15 cellular contexts compared by ENCODE assay signal in the genomic region with DNA sequence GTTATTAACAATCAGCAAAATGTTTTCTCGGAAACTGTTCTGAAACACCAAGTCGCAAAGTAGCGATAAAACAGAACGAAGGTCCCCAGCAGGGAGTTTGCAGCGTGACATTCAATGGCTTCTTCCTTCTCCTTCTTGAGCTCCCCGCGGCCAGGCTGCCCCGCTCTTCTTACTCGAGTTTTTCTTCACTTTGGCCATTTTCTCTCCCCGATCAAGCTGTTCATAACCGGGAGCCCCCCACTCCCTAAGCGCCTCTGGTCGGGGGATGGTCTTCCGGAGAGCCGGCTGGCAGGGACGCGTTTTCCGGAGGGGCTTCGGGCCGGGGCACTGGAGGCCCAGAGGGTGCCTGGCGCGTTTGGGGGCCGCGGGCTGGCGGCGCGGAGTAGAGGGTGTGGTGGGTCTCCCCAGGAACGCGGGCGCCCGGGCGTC. TPM values are rescaled to one million over a fixed set of nuclear protein-coding genes. Genes with fewer than 3 reads are reported as not detected.
DNase-seq lines count a peak whose midpoint lies in the region; ATAC-seq and TF ChIP-seq lines count a peak whose summit lies in the region.
"Had no signal": no experiment of that assay in that cellular context is flagged by ENCODE, and none has a peak within 500 bp of the region (broad histone marks: within the 10 kb centered on the region; RNA-seq: fewer than 3 reads in every experiment).

No MANE protein-coding gene starts in this region.

- no peaks in the 10 kb centered on the region for H3K36me3 Mint-ChIP-seq in natural killer cell
- peaks cover 4% of the 10 kb centered on the region for H3K36me3 Mint-ChIP-seq in natural killer cell treated with Interleukin-12 subunit alpha and Interleukin-12 subunit beta and Interleukin-15 and Interleukin-18, amount 100 ng/mL, for 72 hours
- peaks cover 5% of the 10 kb centered on the region for H3K36me3 Mint-ChIP-seq in type B pancreatic cell

- no peaks in the 10 kb centered on the region for H4K20me1 ChIP-seq in OCI-LY1 (ENCODE audit: insufficient read depth, low read length)

- H3K9me2 ChIP-seq in OCI-LY1 (ENCODE audit: low read depth, low read length) = no peaks in the 10 kb centered on the region

- no peak overlapping the region for H2AFZ ChIP-seq in OCI-LY1 (ENCODE audit: low read length)

- H3K36me3 ChIP-seq in OCI-LY1 (ENCODE audit: insufficient read depth, low read length) (no peaks in the 10 kb centered on the region), iPS-15b (ENCODE audit: control insufficient read depth, insufficient read depth, low read length) (no peaks in the 10 kb centered on the region)

- no peak overlapping the region for H3K9ac ChIP-seq in OCI-LY1 (ENCODE audit: low read length)
- no peak overlapping the region for H3K9ac ChIP-seq in iPS-15b (ENCODE audit: low read depth, low read length)

- no peaks in the 10 kb centered on the region for H3F3A ChIP-seq in OCI-LY1 (ENCODE audit: insufficient read depth, low read length)

- H3K4me1 Mint-ChIP-seq in natural killer cell (peaks cover 40 to 61% of the 10 kb centered on the region in 2 donors), type B pancreatic cell (ENCODE audit: unreplicated experiment) (peaks cover 34% of the 10 kb centered on the region)
- H3K4me1 Mint-ChIP-seq in natural killer cell treated with Interleukin-12 subunit alpha and Interleukin-12 subunit beta and Interleukin-15 and Interleukin-18, amount 100 ng/mL, for 72 hours (ENCODE audit: low read depth in 2 of 2) = peaks cover 41 to 46% of the 10 kb centered on the region in 2 donors

- H3K9me3 Mint-ChIP-seq in natural killer cell (no peaks in the 10 kb centered on the region), type B pancreatic cell (no peaks in the 10 kb centered on the region)
- H3K9me3 Mint-ChIP-seq in natural killer cell treated with Interleukin-12 subunit alpha and Interleukin-12 subunit beta and Interleukin-15 and Interleukin-18, amount 100 ng/mL, for 72 hours = no peaks in the 10 kb centered on the region

- H3K27ac ChIP-seq in OCI-LY1 (ENCODE audit: low read depth, low read length, poor library complexity, severe bottlenecking) = no peak overlapping the region
- H3K27ac ChIP-seq: RWPE1 had no signal

- H3K79me2 ChIP-seq in OCI-LY1 (ENCODE audit: insufficient read depth, low read length) = no peaks in the 10 kb centered on the region

- peak overlapping the region; percentile 3; the same call in 1 of the 2 replicates for H3K4me2 ChIP-seq in OCI-LY1 (ENCODE audit: low read length)

- peaks cover 54% of the 10 kb centered on the region for H3K4me1 ChIP-seq in OCI-LY1 (ENCODE audit: insufficient read depth, low read length, severe bottlenecking)
- peaks cover 6% of the 10 kb centered on the region for H3K4me1 ChIP-seq in iPS-15b (ENCODE audit: control insufficient read depth, insufficient read depth, low read length)

- H3K4me3 ChIP-seq in OCI-LY1 (ENCODE audit: low read depth, low read length, poor library complexity, severe bottlenecking) (no peak overlapping the region), iPS-15b (ENCODE audit: low read depth, low read length) (peak overlapping the region; percentile 40)

- no peaks in the 10 kb centered on the region for H3K9me3 ChIP-seq in OCI-LY1 (ENCODE audit: low read length)
- H3K9me3 ChIP-seq in iPS-15b (ENCODE audit: control insufficient read depth, insufficient read depth, low read length) = no peaks in the 10 kb centered on the region

- TF ChIP-seq CTCF in natural killer cell (IDR thresholded peaks at IDR 0.05) (no peak), OCI-LY1 (IDR thresholded peaks at IDR 0.05; ENCODE audit: low read length) (no peak), type B pancreatic cell (conservative IDR thresholded peaks at IDR 0.05) (no peak)

- peak overlapping the region; percentile 28 for H3K4me3 Mint-ChIP-seq in natural killer cell
- H3K4me3 Mint-ChIP-seq in natural killer cell treated with Interleukin-12 subunit alpha and Interleukin-12 subunit beta and Interleukin-15 and Interleukin-18, amount 100 ng/mL, for 72 hours = no peak overlapping the region
- peak overlapping the region; percentile 70 for H3K4me3 Mint-ChIP-seq in type B pancreatic cell

- ATAC-seq in natural killer cell = no peak
- no peak for ATAC-seq in natural killer cell treated with Interleukin-12 subunit alpha and Interleukin-12 subunit beta and Interleukin-15 and Interleukin-18, amount 100 ng/mL, for 72 hours
- ATAC-seq: activated CD4-positive, CD25-positive, alpha-beta regulatory T cell treated with anti-CD3 and anti-CD28 coated beads, Interleukin-2, amount 50 U/mL, for 24 hours had no signal

- DNase-seq in natural killer cell (no peak), type B pancreatic cell (ENCODE audit: extremely low spot score, unreplicated experiment) (no peak), NCI-H128 (lab: John Stamatoyannopoulos, UW; ENCODE audit: unreplicated experiment) (no peak), NCI-H1105 (lab: John Stamatoyannopoulos, UW) (no peak)
- no peak for DNase-seq in natural killer cell treated with Interleukin-12 subunit alpha and Interleukin-12 subunit beta and Interleukin-15 and Interleukin-18, amount 100 ng/mL, for 72 hours (ENCODE audit: low spot score)
- no peak for DNase-seq in stimulated activated CD4-positive, alpha-beta T cell treated with anti-CD3 and anti-CD28 coated beads, Interleukin-4, amount 100 ng/mL, for 1 hour
- DNase-seq: DMS 273 treated with DMSO at 0.1 percent for 48 hours; KG1; stimulated activated CD4-positive, alpha-beta T cell treated with anti-CD3 and anti-CD28 coated beads, Interleukin-4, amount 100 ng/mL, for 24 hours; substantia nigra had no signal

- H3K27ac Mint-ChIP-seq in natural killer cell (no peak overlapping the region), type B pancreatic cell (no peak overlapping the region)
- H3K27ac Mint-ChIP-seq in natural killer cell treated with Interleukin-12 subunit alpha and Interleukin-12 subunit beta and Interleukin-15 and Interleukin-18, amount 100 ng/mL, for 72 hours = no peak overlapping the region

- intact Hi-C loops in natural killer cell (cut with micrococcal nuclease) = loop anchor here (5.0 kb wide), 1 partner anchor 1732 kb away; no protein-coding TSS in a partner anchor

- H3K27me3 ChIP-seq in OCI-LY1 (ENCODE audit: insufficient read depth, low read length) (peaks cover 4% of the 10 kb centered on the region; the same call in 1 of the 2 replicates), iPS-15b (ENCODE audit: control insufficient read depth, insufficient read depth, low read length) (peaks cover 95% of the 10 kb centered on the region)

- H3K27me3 Mint-ChIP-seq in natural killer cell (ENCODE audit: low read depth in 2 of 2) (peaks cover 65 to 72% of the 10 kb centered on the region in 2 donors), type B pancreatic cell (peaks cover 82% of the 10 kb centered on the region)
- peaks cover 43 to 63% of the 10 kb centered on the region in 2 donors for H3K27me3 Mint-ChIP-seq in natural killer cell treated with Interleukin-12 subunit alpha and Interleukin-12 subunit beta and Interleukin-15 and Interleukin-18, amount 100 ng/mL, for 72 hours

RNA-seq across cellular contexts. Expression of a gene that starts 5.2 kb away (rescaled TPM):
- total RNA-seq in natural killer cell = not detected
- total RNA-seq in natural killer cell treated with Interleukin-12 subunit alpha and Interleukin-12 subunit beta and Interleukin-15 and Interleukin-18, amount 100 ng/mL, for 72 hours = not detected
- total RNA-seq in type B pancreatic cell (ENCODE audit: low replicate concordance) = 0.56 TPM in 1 of 2 replicates, not detected in the other
- total RNA-seq: omental fat pad had no signal

RNA-seq across cellular contexts. Expression of a gene that starts 55.5 kb away (rescaled TPM):
- total RNA-seq in natural killer cell (10 to 100 TPM; 16.6 to 20.6 (median 16.9) TPM), type B pancreatic cell (ENCODE audit: low replicate concordance) (23.2 and 25.9 TPM in 2 replicates)
- total RNA-seq in natural killer cell treated with Interleukin-12 subunit alpha and Interleukin-12 subunit beta and Interleukin-15 and Interleukin-18, amount 100 ng/mL, for 72 hours = 10 to 100 TPM; 22.1 to 26.7 TPM
